Comparison of ENCODE assay signal across 1 cellular context in the genomic region with DNA sequence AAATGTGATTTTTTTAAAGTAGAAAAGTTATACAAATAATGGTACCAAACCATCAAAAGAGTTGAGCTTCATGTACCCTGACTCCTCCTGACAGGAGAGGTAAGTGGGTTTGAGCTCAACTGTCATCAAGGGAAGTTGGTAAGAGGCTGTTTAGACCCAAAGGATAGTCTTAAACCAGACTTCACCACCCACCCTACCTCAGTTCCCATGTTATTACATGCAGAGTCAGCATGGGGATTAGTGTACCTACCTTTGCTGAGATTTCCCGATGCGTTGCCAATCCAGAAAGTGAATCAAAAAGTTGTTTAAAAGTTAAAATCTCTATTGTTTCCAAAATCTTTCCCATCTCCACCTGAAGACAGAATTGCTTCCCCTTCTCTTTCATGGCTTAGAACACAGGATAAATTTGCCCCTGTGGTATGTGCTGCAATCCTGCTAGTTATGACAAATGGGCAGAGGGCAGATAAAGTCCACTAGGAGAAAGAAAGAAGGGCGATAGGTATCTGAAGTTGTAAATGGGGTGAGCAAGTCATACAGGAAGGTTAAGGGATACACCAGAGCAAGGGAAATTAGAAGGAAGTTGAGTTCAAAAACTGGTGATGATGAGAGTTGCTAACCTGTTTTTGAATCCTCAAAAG.
A peak's percentile ranks its signal among the peaks of the same experiment; 100 is the strongest.
TF ChIP-seq lines count a peak whose summit lies in the region.

No MANE protein-coding gene starts in this region.

TF ChIP-seq in HepG2, 621 proteins besides CTCF, POLR2A, EP300 and RAD21 (continued from another document):
- no peak for TF ChIP-seq NFIB (CRISPR knock-in tag; IDR thresholded peaks at IDR 0.05; ENCODE audit: borderline replicate concordance)
- 0 out of 2 replicates have a peak, but pooled peaks have one; percentile 22 for TF ChIP-seq POLR2AphosphoS2 (IDR thresholded peaks at IDR 0.05; ENCODE audit: low read depth, low read length)
- TF ChIP-seq, protein P1, sequence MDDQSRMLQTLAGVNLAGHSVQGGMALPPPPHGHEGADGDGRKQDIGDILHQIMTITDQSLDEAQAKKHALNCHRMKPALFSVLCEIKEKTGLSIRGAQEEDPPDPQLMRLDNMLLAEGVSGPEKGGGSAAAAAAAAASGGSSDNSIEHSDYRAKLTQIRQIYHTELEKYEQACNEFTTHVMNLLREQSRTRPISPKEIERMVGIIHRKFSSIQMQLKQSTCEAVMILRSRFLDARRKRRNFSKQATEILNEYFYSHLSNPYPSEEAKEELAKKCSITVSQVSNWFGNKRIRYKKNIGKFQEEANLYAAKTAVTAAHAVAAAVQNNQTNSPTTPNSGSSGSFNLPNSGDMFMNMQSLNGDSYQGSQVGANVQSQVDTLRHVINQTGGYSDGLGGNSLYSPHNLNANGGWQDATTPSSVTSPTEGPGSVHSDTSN (CRISPR knock-in tag; IDR thresholded peaks at IDR 0.05; ENCODE audit: borderline replicate concordance), result no peak
- TF ChIP-seq CREBL2 (CRISPR knock-in tag; IDR thresholded peaks at IDR 0.05; ENCODE audit: borderline replicate concordance), result no peak
- TF ChIP-seq NPAS2 (CRISPR knock-in tag; IDR thresholded peaks at IDR 0.05; ENCODE audit: borderline replicate concordance), result no peak
- no peak for TF ChIP-seq ZNF17 (CRISPR knock-in tag; IDR thresholded peaks at IDR 0.05)
